In the genomic region with DNA sequence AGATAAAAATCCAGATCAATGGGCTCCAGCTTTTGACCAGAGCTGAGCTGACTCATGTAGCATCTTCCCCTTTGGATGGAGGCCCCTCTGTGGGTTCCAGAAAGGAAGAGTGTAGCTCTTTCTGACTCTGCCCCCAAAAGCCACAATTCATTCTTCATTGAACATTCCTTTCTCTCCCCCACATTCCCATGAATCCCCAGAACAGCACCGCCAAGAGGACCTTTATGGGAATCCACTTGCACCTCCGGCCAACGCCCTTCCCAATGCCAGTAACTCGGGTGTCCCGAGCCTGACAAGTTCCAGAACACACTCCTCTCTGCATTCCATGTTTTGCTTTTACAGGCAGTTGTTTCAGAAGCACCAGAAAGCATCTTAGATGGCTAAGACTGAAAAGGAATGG, we compare ENCODE assay signal across 17 cellular contexts.
"Had no signal": no experiment of that assay in that cellular context is flagged by ENCODE, and none has a peak within 500 bp of the region (broad histone marks: within the 10 kb centered on the region; RNA-seq: fewer than 3 reads in every experiment).

No MANE protein-coding gene starts in this region.

- H3K27ac Mint-ChIP-seq: activated CD4-positive, alpha-beta memory T cell treated with anti-CD3 and anti-CD28 coated beads for 36 hours; activated CD4-positive, alpha-beta T cell treated with anti-CD3 and anti-CD28 coated beads for 36 hours; memory B cell; natural killer cell treated with Interleukin-12 subunit alpha and Interleukin-12 subunit beta and Interleukin-15 and Interleukin-18, amount 100 ng/mL, for 72 hours; stimulated activated effector memory CD8-positive, alpha-beta T cell treated with anti-CD3 and anti-CD28 coated beads, Interleukin-12 subunit alpha, Interleukin-12 subunit beta, amount 100 ng/mL, for 72 hours; T-helper 1 cell treated with Interleukin-12 subunit alpha and Interleukin-12 subunit beta and Interleukin-4 antibody, amounts not matched to agents 30 μg/mL and 1 μg/mL, for 36 hours had no signal

- H3K4me3 ChIP-seq: psoas muscle, thyroid gland had no signal

- H3K4me3 Mint-ChIP-seq: activated CD4-positive, alpha-beta memory T cell treated with anti-CD3 and anti-CD28 coated beads for 36 hours; activated CD4-positive, alpha-beta T cell treated with anti-CD3 and anti-CD28 coated beads for 36 hours; memory B cell; natural killer cell treated with Interleukin-12 subunit alpha and Interleukin-12 subunit beta and Interleukin-15 and Interleukin-18, amount 100 ng/mL, for 72 hours; stimulated activated effector memory CD8-positive, alpha-beta T cell treated with anti-CD3 and anti-CD28 coated beads, Interleukin-12 subunit alpha, Interleukin-12 subunit beta, amount 100 ng/mL, for 72 hours; T-helper 1 cell treated with Interleukin-12 subunit alpha and Interleukin-12 subunit beta and Interleukin-4 antibody, amounts not matched to agents 30 μg/mL and 1 μg/mL, for 36 hours had no signal

- H3K27me3 ChIP-seq: foreskin keratinocyte, thyroid gland had no signal

- H3K36me3 Mint-ChIP-seq: activated CD4-positive, alpha-beta memory T cell treated with anti-CD3 and anti-CD28 coated beads for 36 hours; memory B cell; stimulated activated effector memory CD8-positive, alpha-beta T cell treated with anti-CD3 and anti-CD28 coated beads, Interleukin-12 subunit alpha, Interleukin-12 subunit beta, amount 100 ng/mL, for 72 hours had no signal

- H3K27ac ChIP-seq: foreskin keratinocyte, psoas muscle, thyroid gland had no signal

- ATAC-seq: activated CD4-positive, alpha-beta T cell treated with anti-CD3 and anti-CD28 coated beads for 36 hours; foreskin keratinocyte; left ventricle myocardium superior; natural killer cell treated with Interleukin-12 subunit alpha and Interleukin-12 subunit beta and Interleukin-15 and Interleukin-18, amount 100 ng/mL, for 72 hours; psoas muscle; stimulated activated effector memory CD8-positive, alpha-beta T cell treated with anti-CD3 and anti-CD28 coated beads, Interleukin-12 subunit alpha, Interleukin-12 subunit beta, amount 100 ng/mL, for 72 hours had no signal

- H3K36me3 ChIP-seq: thyroid gland had no signal

- H3K4me1 Mint-ChIP-seq: activated CD4-positive, alpha-beta T cell treated with anti-CD3 and anti-CD28 coated beads for 36 hours; memory B cell; stimulated activated effector memory CD8-positive, alpha-beta T cell treated with anti-CD3 and anti-CD28 coated beads, Interleukin-12 subunit alpha, Interleukin-12 subunit beta, amount 100 ng/mL, for 72 hours had no signal

- H3K9me3 ChIP-seq: thyroid gland had no signal

- DNase-seq: activated CD4-positive, alpha-beta memory T cell treated with anti-CD3 and anti-CD28 coated beads for 36 hours; activated CD4-positive, alpha-beta T cell treated with anti-CD3 and anti-CD28 coated beads for 36 hours; effector CD4-positive, alpha-beta T cell; foreskin keratinocyte; glutamatergic neuron; hypothalamus; left ventricle myocardium superior; occipital lobe; psoas muscle; SIG-M5; stimulated activated CD4-positive, alpha-beta T cell treated with anti-CD3 and anti-CD28 coated beads, Interleukin-12 subunit alpha, Interleukin-12 subunit beta, amount 100 ng/mL, for 4 hours; stimulated activated CD4-positive, alpha-beta T cell treated with anti-CD3 and anti-CD28 coated beads, Interleukin-2, amount 100 ng/mL, for 24 hours; thyroid gland had no signal

- H3K4me1 ChIP-seq: foreskin keratinocyte, psoas muscle, thyroid gland had no signal

- H3K9me3 Mint-ChIP-seq: natural killer cell treated with Interleukin-12 subunit alpha and Interleukin-12 subunit beta and Interleukin-15 and Interleukin-18, amount 100 ng/mL, for 72 hours had no signal
